ENCODE assay signal across 1 cellular context in the genomic region with DNA sequence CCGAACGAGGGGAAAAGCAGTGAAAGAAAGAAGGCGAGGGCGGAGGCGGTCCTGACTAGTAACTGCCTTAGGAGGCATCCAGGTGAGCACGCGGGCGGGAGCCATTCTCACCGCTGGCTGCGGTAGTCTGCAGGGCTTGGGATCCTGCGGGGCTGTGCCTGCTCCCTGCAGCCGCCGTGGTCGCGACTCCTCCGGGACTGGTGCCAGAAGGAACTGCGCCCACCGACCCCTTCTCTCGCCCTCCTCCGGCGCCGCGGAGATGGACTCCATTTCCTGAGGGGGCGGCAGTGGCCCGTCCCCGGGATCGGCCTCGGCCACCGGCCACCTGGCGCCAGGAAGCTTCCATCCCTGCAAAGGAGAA.
TF ChIP-seq lines count a peak whose summit lies in the region.

No MANE protein-coding gene starts in this region.

TF ChIP-seq in IMR-90, 13 proteins besides CTCF, POLR2A, EP300 and RAD21:
- no peak for TF ChIP-seq SMC3 (IDR thresholded peaks at IDR 0.05; ENCODE audit: low read depth, low read length)
- TF ChIP-seq MAZ (IDR thresholded peaks at IDR 0.05; ENCODE audit: borderline replicate concordance, low read depth, low read length): no peak
- no peak for TF ChIP-seq RCOR1 (IDR thresholded peaks at IDR 0.05; ENCODE audit: insufficient replicate concordance, low read length)
- TF ChIP-seq CHD1 (IDR thresholded peaks at IDR 0.05; ENCODE audit: low read depth, low read length): no peak
- no peak for TF ChIP-seq FOS (IDR thresholded peaks at IDR 0.05; ENCODE audit: low read depth, low read length)
- TF ChIP-seq USF2 (IDR thresholded peaks at IDR 0.05; ENCODE audit: low read depth, low read length): no peak
- no peak for TF ChIP-seq NFE2L2 (IDR thresholded peaks at IDR 0.05; ENCODE audit: low read depth, low read length)
- TF ChIP-seq CEBPB (IDR thresholded peaks at IDR 0.05; ENCODE audit: low read depth, low read length): no peak
- no peak for TF ChIP-seq ELK1 (IDR thresholded peaks at IDR 0.05; ENCODE audit: borderline replicate concordance, low read depth, low read length)
- TF ChIP-seq BHLHE40 (IDR thresholded peaks at IDR 0.05; ENCODE audit: low read depth, low read length): no peak
- no peak for TF ChIP-seq RFX5 (IDR thresholded peaks at IDR 0.05; ENCODE audit: low read depth, low read length)
